8 cellular contexts compared by ENCODE assay signal in genomic region chr17:28747801-28748750, GRCh38. TPM values are rescaled to one million over a fixed set of nuclear protein-coding genes. Genes with fewer than 3 reads are reported as not detected.
DNase-seq lines count a peak whose midpoint lies in the region; ATAC-seq, FAIRE-seq and TF ChIP-seq lines count a peak whose summit lies in the region.

No MANE protein-coding gene starts in this region.

- TF ChIP-seq CTCF in keratinocyte (optimal IDR thresholded peaks at IDR 0.05 in 1 of 3, IDR thresholded peaks at IDR 0.05 in 1 of 3, conservative IDR thresholded peaks at IDR 0.05 in 1 of 3; ENCODE audit: extremely low read depth in 1 of 3, insufficient read depth in 2 of 3, low read length in 3 of 3) = no peak

- no peaks in the 10 kb centered on the region for H3K9me3 Mint-ChIP-seq in T-helper 1 cell treated with Interleukin-12 subunit alpha and Interleukin-12 subunit beta and Interleukin-4 antibody, amounts not matched to agents 30 μg/mL and 1 μg/mL, for 36 hours
- H3K9me3 Mint-ChIP-seq in activated CD4-positive, alpha-beta memory T cell treated with anti-CD3 and anti-CD28 coated beads for 36 hours = no peaks in the 10 kb centered on the region
- no peaks in the 10 kb centered on the region for H3K9me3 Mint-ChIP-seq in stimulated activated naive CD8-positive, alpha-beta T cell treated with anti-CD3 and anti-CD28 coated beads, Interleukin-15, amount 100 ng/mL, for 72 hours

- no peaks in the 10 kb centered on the region for H3K9me2 ChIP-seq in Karpas-422 (replicated peaks; ENCODE audit: insufficient read depth, low read length)

- POLR2A ChIA-PET in activated CD4-positive, alpha-beta memory T cell treated with anti-CD3 and anti-CD28 coated beads for 36 hours (lab: Charles Lee) = interaction anchor here (2.6 to 13.5 kb wide), 3 partner anchors 17 to 28 kb away, joined by 8 to 202 read pairs (median 10); partner anchors contain the start of genes NEK8, RPL23A and TLCD1

- DNase-seq in T-helper 1 cell (no peak), keratinocyte (ENCODE audit: low read depth, low spot score) (no peak), HuH-7.5 (ENCODE audit: low spot score) (no peak), Karpas-422 (no peak), NCI-H2171 treated with DMSO at 0.1 percent for 48 hours (lab: John Stamatoyannopoulos, UW) (no peak)
- no peak for DNase-seq in activated CD4-positive, alpha-beta memory T cell treated with anti-CD3 and anti-CD28 coated beads for 36 hours
- no peak for DNase-seq in stimulated activated naive CD8-positive, alpha-beta T cell treated with anti-CD3 and anti-CD28 coated beads, Interleukin-15, amount 100 ng/mL, for 72 hours

- no peak overlapping the region for H3K4me3 ChIP-seq in keratinocyte (ENCODE audit: control insufficient read depth in 2 of 3, extremely low read depth in 1 of 3, insufficient read depth in 2 of 3, low read depth in 1 of 3, low read length in 3 of 3)
- H3K4me3 ChIP-seq in Karpas-422 (ENCODE audit: low read length) = no peak overlapping the region

- intact Hi-C loops in activated CD4-positive, alpha-beta memory T cell treated with anti-CD3 and anti-CD28 coated beads for 36 hours (cut with micrococcal nuclease) = no loop called here

- H3K4me1 ChIP-seq in keratinocyte (ENCODE audit: control insufficient read depth, extremely low read depth, insufficient read depth, low read length) (peaks cover 32% of the 10 kb centered on the region), Karpas-422 (ENCODE audit: low read length) (peaks cover 25% of the 10 kb centered on the region)

- H3K27me3 Mint-ChIP-seq in T-helper 1 cell treated with Interleukin-12 subunit alpha and Interleukin-12 subunit beta and Interleukin-4 antibody, amounts not matched to agents 30 μg/mL and 1 μg/mL, for 36 hours (ENCODE audit: low read depth) = no peaks in the 10 kb centered on the region
- no peaks in the 10 kb centered on the region for H3K27me3 Mint-ChIP-seq in activated CD4-positive, alpha-beta memory T cell treated with anti-CD3 and anti-CD28 coated beads for 36 hours
- no peaks in the 10 kb centered on the region for H3K27me3 Mint-ChIP-seq in stimulated activated naive CD8-positive, alpha-beta T cell treated with anti-CD3 and anti-CD28 coated beads, Interleukin-15, amount 100 ng/mL, for 72 hours

- no peak overlapping the region for H3K4me3 Mint-ChIP-seq in T-helper 1 cell treated with Interleukin-12 subunit alpha and Interleukin-12 subunit beta and Interleukin-4 antibody, amounts not matched to agents 30 μg/mL and 1 μg/mL, for 36 hours
- no peak overlapping the region for H3K4me3 Mint-ChIP-seq in activated CD4-positive, alpha-beta memory T cell treated with anti-CD3 and anti-CD28 coated beads for 36 hours
- H3K4me3 Mint-ChIP-seq in stimulated activated naive CD8-positive, alpha-beta T cell treated with anti-CD3 and anti-CD28 coated beads, Interleukin-15, amount 100 ng/mL, for 72 hours = peak overlapping the region; percentile 42 to 62

- no peaks in the 10 kb centered on the region for H3K27me3 ChIP-seq in keratinocyte (ENCODE audit: control insufficient read depth, extremely low read depth, insufficient read depth, low read length)
- no peaks in the 10 kb centered on the region for H3K27me3 ChIP-seq in Karpas-422 (ENCODE audit: low read length)

- H4K20me1 ChIP-seq in keratinocyte (ENCODE audit: control insufficient read depth, extremely low read depth, insufficient read depth, low read length) (peaks cover 42% of the 10 kb centered on the region), Karpas-422 (ENCODE audit: insufficient read depth, low read depth, low read length) (peaks cover 33% of the 10 kb centered on the region)

- peak overlapping the region; percentile 87 for H3K4me2 ChIP-seq in keratinocyte (ENCODE audit: control insufficient read depth, extremely low read depth, insufficient read depth, low read depth, low read length)
- H3K4me2 ChIP-seq in Karpas-422 (ENCODE audit: low read depth, low read length, poor library complexity, severe bottlenecking) = no peak overlapping the region

- dilution Hi-C loops in keratinocyte (cut with MboI; ENCODE audit: extremely low pct_ligation_motif_present, low sequenced_read_pairs) = no loop called here

- H2AFZ ChIP-seq in keratinocyte (ENCODE audit: control insufficient read depth, low read length) (no peak overlapping the region), Karpas-422 (ENCODE audit: low read length) (no peak overlapping the region)

- peak overlapping the region; percentile 78 for H3K27ac Mint-ChIP-seq in T-helper 1 cell treated with Interleukin-12 subunit alpha and Interleukin-12 subunit beta and Interleukin-4 antibody, amounts not matched to agents 30 μg/mL and 1 μg/mL, for 36 hours
- H3K27ac Mint-ChIP-seq in activated CD4-positive, alpha-beta memory T cell treated with anti-CD3 and anti-CD28 coated beads for 36 hours = peak overlapping the region; percentile 24
- H3K27ac Mint-ChIP-seq in stimulated activated naive CD8-positive, alpha-beta T cell treated with anti-CD3 and anti-CD28 coated beads, Interleukin-15, amount 100 ng/mL, for 72 hours = peak overlapping the region in 1 of 2 donors; percentile 90

- H3K27ac ChIP-seq in keratinocyte (ENCODE audit: control insufficient read depth, insufficient read depth, low read length) (peak overlapping the region; percentile 91), Karpas-422 (ENCODE audit: low read length) (no peak overlapping the region)

- H3K9ac ChIP-seq in keratinocyte (ENCODE audit: control insufficient read depth, extremely low read depth, insufficient read depth, low read length) (peak overlapping the region; percentile 96), Karpas-422 (ENCODE audit: low read length) (no peak overlapping the region)

- H3K4me1 Mint-ChIP-seq in T-helper 1 cell treated with Interleukin-12 subunit alpha and Interleukin-12 subunit beta and Interleukin-4 antibody, amounts not matched to agents 30 μg/mL and 1 μg/mL, for 36 hours (ENCODE audit: low read depth) = peaks cover 23% of the 10 kb centered on the region
- H3K4me1 Mint-ChIP-seq in activated CD4-positive, alpha-beta memory T cell treated with anti-CD3 and anti-CD28 coated beads for 36 hours (ENCODE audit: low read depth) = peaks cover 28% of the 10 kb centered on the region
- peaks cover 45% of the 10 kb centered on the region for H3K4me1 Mint-ChIP-seq in stimulated activated naive CD8-positive, alpha-beta T cell treated with anti-CD3 and anti-CD28 coated beads, Interleukin-15, amount 100 ng/mL, for 72 hours

- no peak for FAIRE-seq in keratinocyte (lab: Jason Lieb, UNC)

- H3K36me3 ChIP-seq in keratinocyte (ENCODE audit: control insufficient read depth in 2 of 2, extremely low read depth in 1 of 2, insufficient read depth in 2 of 2, low read length in 2 of 2) (peaks cover 39 to 49% of the 10 kb centered on the region in 2 experiments), Karpas-422 (ENCODE audit: insufficient read depth, low read length) (peaks cover 14% of the 10 kb centered on the region)

- H3K9me3 ChIP-seq in keratinocyte (ENCODE audit: control insufficient read depth, low read depth, low read length) (no peaks in the 10 kb centered on the region), Karpas-422 (ENCODE audit: low read length) (no peaks in the 10 kb centered on the region)

- peaks cover 7% of the 10 kb centered on the region for H3K9me1 ChIP-seq in keratinocyte (ENCODE audit: control insufficient read depth, extremely low read depth, insufficient read depth, low read length)

- peaks cover 64% of the 10 kb centered on the region for H3K79me2 ChIP-seq in keratinocyte (ENCODE audit: control insufficient read depth, insufficient read depth, low read length)
- H3K79me2 ChIP-seq in Karpas-422 (ENCODE audit: low read length) = peaks cover 34% of the 10 kb centered on the region

- peaks cover 6% of the 10 kb centered on the region for H3K36me3 Mint-ChIP-seq in T-helper 1 cell treated with Interleukin-12 subunit alpha and Interleukin-12 subunit beta and Interleukin-4 antibody, amounts not matched to agents 30 μg/mL and 1 μg/mL, for 36 hours (ENCODE audit: low read depth)
- peaks cover 42% of the 10 kb centered on the region for H3K36me3 Mint-ChIP-seq in activated CD4-positive, alpha-beta memory T cell treated with anti-CD3 and anti-CD28 coated beads for 36 hours

- no peak for ATAC-seq in stimulated activated naive CD8-positive, alpha-beta T cell treated with anti-CD3 and anti-CD28 coated beads, Interleukin-15, amount 100 ng/mL, for 72 hours

- CTCF ChIA-PET in activated CD4-positive, alpha-beta memory T cell treated with anti-CD3 and anti-CD28 coated beads for 36 hours (lab: Charles Lee) = interaction anchor here (0.5 to 16.9 kb wide), 6 partner anchors 15 to 218 kb away, joined by 3 to 632 read pairs (median 4); partner anchors contain the start of genes NEK8, RPL23A and TLCD1

RNA-seq across cellular contexts. Expression of gene TRAF4, which starts 4.3 kb away (rescaled TPM):
- 10 to 100 TPM; 83.0 to 83.9 TPM for total RNA-seq in activated CD4-positive, alpha-beta memory T cell treated with anti-CD3 and anti-CD28 coated beads for 36 hours
- polyA plus RNA-seq in keratinocyte = 57.3 to 69.4 TPM (median 60.5 TPM) in 3 replicates
- 12.1 TPM for polyA plus RNA-seq in keratinocyte (2011; ENCODE audit: low read depth)
- polyA plus RNA-seq in keratinocyte (2011; cell fraction: cytosol; rRNA removed) = 34.2 and 49.5 TPM in 2 replicates
- polyA plus RNA-seq in keratinocyte (2011; cell fraction: nucleus; rRNA removed) = 136 and 156 TPM in 2 replicates
- 29.3 and 55.3 TPM in 2 replicates for polyA plus RNA-seq in keratinocyte (2012; ENCODE audit: low replicate concordance)
- 78.9 to 246 TPM (median 103 TPM) in 3 replicates for polyA minus RNA-seq in keratinocyte
- polyA minus RNA-seq in keratinocyte (2011; cell fraction: cytosol; rRNA and poly(A)+ RNA removed) = 74.6 TPM
- 85.4 and 89.2 TPM in 2 replicates for polyA minus RNA-seq in keratinocyte (2011; cell fraction: nucleus; rRNA and poly(A)+ RNA removed)
- total RNA-seq in Karpas-422 (2014; rRNA removed; shearing (Covaris generic); ENCODE audit: low replicate concordance) = 40.1 and 40.7 TPM in 2 replicates

RNA-seq across cellular contexts. Expression of gene NEK8, which starts 19.5 kb away (rescaled TPM):
- 1 to 10 TPM; 3.4 to 4.0 TPM for total RNA-seq in activated CD4-positive, alpha-beta memory T cell treated with anti-CD3 and anti-CD28 coated beads for 36 hours
- polyA plus RNA-seq in keratinocyte = 4.1 to 6.2 TPM (median 4.3 TPM) in 3 replicates
- 0.17 TPM for polyA plus RNA-seq in keratinocyte (2011; ENCODE audit: low read depth)
- polyA plus RNA-seq in keratinocyte (2011; cell fraction: cytosol; rRNA removed) = 2.1 and 3.0 TPM in 2 replicates
- 12.1 and 12.5 TPM in 2 replicates for polyA plus RNA-seq in keratinocyte (2011; cell fraction: nucleus; rRNA removed)
- 0.80 and 2.6 TPM in 2 replicates for polyA plus RNA-seq in keratinocyte (2012; ENCODE audit: low replicate concordance)
- 7.7 to 9.8 TPM (median 9.6 TPM) in 3 replicates for polyA minus RNA-seq in keratinocyte
- 2.3 TPM for polyA minus RNA-seq in keratinocyte (2011; cell fraction: cytosol; rRNA and poly(A)+ RNA removed)
- polyA minus RNA-seq in keratinocyte (2011; cell fraction: nucleus; rRNA and poly(A)+ RNA removed) = 3.7 and 5.8 TPM in 2 replicates
- total RNA-seq in Karpas-422 (2014; rRNA removed; shearing (Covaris generic); ENCODE audit: low replicate concordance) = 9.4 and 13.8 TPM in 2 replicates

RNA-seq across cellular contexts. Expression of gene TLCD1, which starts 22.0 kb away (rescaled TPM):
- total RNA-seq in activated CD4-positive, alpha-beta memory T cell treated with anti-CD3 and anti-CD28 coated beads for 36 hours = 1 to 10 TPM; 9.1 to 9.5 TPM
- polyA plus RNA-seq in keratinocyte = 12.0 to 14.7 TPM (median 14.0 TPM) in 3 replicates
- 1.1 TPM for polyA plus RNA-seq in keratinocyte (2011; ENCODE audit: low read depth)
- polyA plus RNA-seq in keratinocyte (2011; cell fraction: cytosol; rRNA removed) = 11.8 and 15.0 TPM in 2 replicates
- polyA plus RNA-seq in keratinocyte (2011; cell fraction: nucleus; rRNA removed) = 9.3 and 9.5 TPM in 2 replicates
- polyA plus RNA-seq in keratinocyte (2012; ENCODE audit: low replicate concordance) = 12.2 and 12.6 TPM in 2 replicates
- 12.0 to 13.8 TPM (median 13.1 TPM) in 3 replicates for polyA minus RNA-seq in keratinocyte
- 8.8 TPM for polyA minus RNA-seq in keratinocyte (2011; cell fraction: cytosol; rRNA and poly(A)+ RNA removed)
- polyA minus RNA-seq in keratinocyte (2011; cell fraction: nucleus; rRNA and poly(A)+ RNA removed) = 3.4 and 8.8 TPM in 2 replicates
- total RNA-seq in Karpas-422 (2014; rRNA removed; shearing (Covaris generic); ENCODE audit: low replicate concordance) = 2.1 and 3.8 TPM in 2 replicates

RNA-seq across cellular contexts. Expression of gene RPL23A, which starts 28.3 kb away (rescaled TPM):
- total RNA-seq in activated CD4-positive, alpha-beta memory T cell treated with anti-CD3 and anti-CD28 coated beads for 36 hours = 1,000 to 10,000 TPM; 2,357 to 2,419 TPM
- polyA plus RNA-seq in keratinocyte = 976 to 1,971 TPM (median 1,096 TPM) in 3 replicates
- polyA plus RNA-seq in keratinocyte (2011; ENCODE audit: low read depth) = 1,360 TPM
- polyA plus RNA-seq in keratinocyte (2011; cell fraction: cytosol; rRNA removed) = 1,303 and 1,911 TPM in 2 replicates
- polyA plus RNA-seq in keratinocyte (2011; cell fraction: nucleus; rRNA removed) = 362 and 498 TPM in 2 replicates
- polyA plus RNA-seq in keratinocyte (2012; ENCODE audit: low replicate concordance) = 1,164 and 2,033 TPM in 2 replicates
- polyA minus RNA-seq in keratinocyte = 118 to 1,597 TPM (median 833 TPM) in 3 replicates
- polyA minus RNA-seq in keratinocyte (2011; cell fraction: cytosol; rRNA and poly(A)+ RNA removed) = 861 TPM
- polyA minus RNA-seq in keratinocyte (2011; cell fraction: nucleus; rRNA and poly(A)+ RNA removed) = 131 and 202 TPM in 2 replicates
- 1,170 and 1,763 TPM in 2 replicates for total RNA-seq in Karpas-422 (2014; rRNA removed; shearing (Covaris generic); ENCODE audit: low replicate concordance)

RNA-seq across cellular contexts. Expression of gene RAB34, which starts 30.4 kb away (rescaled TPM):
- 1 to 10 TPM; 4.9 to 6.6 TPM for total RNA-seq in activated CD4-positive, alpha-beta memory T cell treated with anti-CD3 and anti-CD28 coated beads for 36 hours
- polyA plus RNA-seq in keratinocyte = 115 to 180 TPM (median 134 TPM) in 3 replicates
- polyA plus RNA-seq in keratinocyte (2011; ENCODE audit: low read depth) = 26.8 TPM
- polyA plus RNA-seq in keratinocyte (2011; cell fraction: cytosol; rRNA removed) = 119 and 128 TPM in 2 replicates
- polyA plus RNA-seq in keratinocyte (2011; cell fraction: nucleus; rRNA removed) = 105 TPM in 2 replicates
- 41.3 and 114 TPM in 2 replicates for polyA plus RNA-seq in keratinocyte (2012; ENCODE audit: low replicate concordance)
- 125 to 177 TPM (median 135 TPM) in 3 replicates for polyA minus RNA-seq in keratinocyte
- polyA minus RNA-seq in keratinocyte (2011; cell fraction: cytosol; rRNA and poly(A)+ RNA removed) = 104 TPM
- 23.2 and 26.4 TPM in 2 replicates for polyA minus RNA-seq in keratinocyte (2011; cell fraction: nucleus; rRNA and poly(A)+ RNA removed)
- not detected in 2 replicates for total RNA-seq in Karpas-422 (2014; rRNA removed; shearing (Covaris generic); ENCODE audit: low replicate concordance)

Comparison
In these comparisons a context has a peak if more than half of its experiments do, and no peak if none do; other contexts are left out.
1. H3K4me3 Mint-ChIP-seq: peak in stimulated activated naive CD8-positive, alpha-beta T cell treated with anti-CD3 and anti-CD28 coated beads, Interleukin-15, amount 100 ng/mL, for 72 hours (2 of 2); none in T-helper 1 cell treated with Interleukin-12 subunit alpha and Interleukin-12 subunit beta and Interleukin-4 antibody, amounts not matched to agents 30 μg/mL and 1 μg/mL, for 36 hours (single experiment) and activated CD4-positive, alpha-beta memory T cell treated with anti-CD3 and anti-CD28 coated beads for 36 hours (single experiment).